Comparison of ENCODE assay signal across 8 cellular contexts in genomic region chr20:2693286-2693995, GRCh38. TPM values are rescaled to one million over a fixed set of nuclear protein-coding genes. Genes with fewer than 3 reads are reported as not detected.
DNase-seq lines count a peak whose midpoint lies in the region; TF ChIP-seq lines count a peak whose summit lies in the region.

No MANE protein-coding gene starts in this region.

- peak overlapping the region; percentile 38 to 68 (median 66) for H3K4me3 ChIP-seq in breast epithelium
- peak overlapping the region; percentile 27 to 47 for H3K4me3 ChIP-seq in muscle layer of colon (ENCODE audit: low read depth in 1 of 2, low read length in 2 of 2)
- peak overlapping the region; percentile 19 to 71 for H3K4me3 ChIP-seq in stomach smooth muscle (ENCODE audit: low read length in 2 of 2)

- TF ChIP-seq POLR2A in breast epithelium (IDR thresholded peaks at IDR 0.05), result no peak

- H3K9me3 Mint-ChIP-seq in MCF 10A (ENCODE audit: unreplicated experiment), result no peaks in the 10 kb centered on the region

- no peak overlapping the region for H3K9ac ChIP-seq in muscle layer of colon (ENCODE audit: low read length)
- H3K9ac ChIP-seq in stomach smooth muscle (ENCODE audit: low read length in 2 of 2), result no peak overlapping the region

- H3K4me3 Mint-ChIP-seq in MCF 10A (ENCODE audit: unreplicated experiment), result no peak overlapping the region

- no peak for TF ChIP-seq CTCF in breast epithelium (IDR thresholded peaks at IDR 0.05)
- TF ChIP-seq CTCF in MCF 10A (IDR thresholded peaks at IDR 0.05; ENCODE audit: unreplicated experiment), result no peak

- POLR2A ChIA-PET in MCF 10A (lab: Yijun Ruan, JAX), result no interaction called here

- H3K36me3 ChIP-seq in breast epithelium (no peaks in the 10 kb centered on the region), muscle layer of colon (ENCODE audit: insufficient read depth, low read length) (no peaks in the 10 kb centered on the region), stomach smooth muscle (ENCODE audit: control insufficient read depth in 2 of 2, insufficient read depth in 2 of 2, low read length in 2 of 2) (no peaks in the 10 kb centered on the region)

- DNase-seq in breast epithelium (ENCODE audit: low spot score in 2 of 2) (no peak), MCF 10A (ENCODE audit: unreplicated experiment) (no peak), HUDEP-2 (lab: John Stamatoyannopoulos, UW; ENCODE audit: unreplicated experiment in 76 of 76) (no peak), NK-92 (lab: John Stamatoyannopoulos, UW; ENCODE audit: unreplicated experiment) (no peak)
- DNase-seq in activated CD4-positive, alpha-beta T cell treated with anti-CD3 and anti-CD28 coated beads for 4 hours, result peak; percentile 42 to 50
- DNase-seq in effector CD4-positive, alpha-beta T cell, result peak; percentile 33

- H3K27me3 ChIP-seq in breast epithelium (no peaks in the 10 kb centered on the region), muscle layer of colon (ENCODE audit: control insufficient read depth in 1 of 2, insufficient read depth in 2 of 2, low read length in 2 of 2) (peaks cover 0 to 3% of the 10 kb centered on the region in 2 donors), stomach smooth muscle (ENCODE audit: control insufficient read depth in 1 of 2, insufficient read depth in 2 of 2, low read length in 2 of 2) (peaks cover 0 to 2% of the 10 kb centered on the region in 2 donors)

- no peak overlapping the region for H3K27ac Mint-ChIP-seq in MCF 10A (ENCODE audit: low read depth, unreplicated experiment)

- H3K4me1 Mint-ChIP-seq in MCF 10A (ENCODE audit: insufficient read depth, unreplicated experiment), result peaks cover 8% of the 10 kb centered on the region

- no peaks in the 10 kb centered on the region for H3K36me3 Mint-ChIP-seq in MCF 10A (ENCODE audit: insufficient read depth, unreplicated experiment)

- H3K9me3 ChIP-seq in breast epithelium (no peaks in the 10 kb centered on the region), muscle layer of colon (ENCODE audit: low read length) (no peaks in the 10 kb centered on the region), stomach smooth muscle (ENCODE audit: control insufficient read depth in 2 of 2, low read length in 2 of 2) (no peaks in the 10 kb centered on the region)

- BruUV-seq in MCF 10A (replicated peaks; lab: Mats Ljungman, UMichigan), result no TSS peak

- H3K4me1 ChIP-seq in breast epithelium (no peaks in the 10 kb centered on the region), muscle layer of colon (ENCODE audit: insufficient read depth, low read length) (peaks cover 6% of the 10 kb centered on the region), stomach smooth muscle (ENCODE audit: control insufficient read depth, insufficient read depth, low read length) (peaks cover 18% of the 10 kb centered on the region)

- H3K27ac ChIP-seq in breast epithelium (peak overlapping the region in 1 of 2 donors; percentile 92), muscle layer of colon (ENCODE audit: low read depth, low read length) (no peak overlapping the region), stomach smooth muscle (ENCODE audit: low read length) (no peak overlapping the region)

- peaks cover 78% of the 10 kb centered on the region for H3K27me3 Mint-ChIP-seq in MCF 10A (ENCODE audit: insufficient read depth, unreplicated experiment)

- intact Hi-C loops in breast epithelium (cut with DNase I; ENCODE audit: low total_unique reads), result no loop called here
- intact Hi-C loops in MCF 10A (cut with micrococcal nuclease), result no loop called here

- CTCF ChIA-PET in MCF 10A (lab: Yijun Ruan, JAX), result interaction anchor here (0.6 kb wide), 1 partner anchor 1000 kb away, joined by 3 read pairs; no protein-coding TSS in a partner anchor

RNA-seq across cellular contexts. Expression of gene EBF4, which starts 0.9 kb away (rescaled TPM):
- 10 to 100 TPM in 2 of 3 donors, 1 to 10 TPM in 1; 1.6 to 22.0 (median 22.0) TPM for total RNA-seq in breast epithelium
- total RNA-seq in MCF 10A (2022), result not detected in 2 replicates

RNA-seq across cellular contexts. Expression of gene IDH3B, which starts 29.4 kb away (rescaled TPM):
- total RNA-seq in breast epithelium, result 100 to 1,000 TPM; 114 to 119 (median 115) TPM
- 80.5 and 102 TPM in 2 replicates for total RNA-seq in MCF 10A (2022)

RNA-seq across cellular contexts. Expression of gene NOP56, which starts 41.0 kb away (rescaled TPM):
- total RNA-seq in breast epithelium (100 to 1,000 TPM in 1 of 3 donors, 10 to 100 TPM in 2; 77.1 to 137 (median 94.8) TPM), MCF 10A (2022) (228 and 340 TPM in 2 replicates)

Comparison
In these comparisons a context has a peak if more than half of its experiments do, and no peak if none do; other contexts are left out.
1. DNase-seq: peak in activated CD4-positive, alpha-beta T cell treated with anti-CD3 and anti-CD28 coated beads for 4 hours (2 of 2) and effector CD4-positive, alpha-beta T cell (single experiment); none in breast epithelium (0 of 2), MCF 10A (single experiment), HUDEP-2 (0 of 76) and NK-92 (single experiment).
2. Peak in every context shown above with its lines, with median percentiles within 50 percentile points of each other: H3K4me3 ChIP-seq.